In the genomic region with DNA sequence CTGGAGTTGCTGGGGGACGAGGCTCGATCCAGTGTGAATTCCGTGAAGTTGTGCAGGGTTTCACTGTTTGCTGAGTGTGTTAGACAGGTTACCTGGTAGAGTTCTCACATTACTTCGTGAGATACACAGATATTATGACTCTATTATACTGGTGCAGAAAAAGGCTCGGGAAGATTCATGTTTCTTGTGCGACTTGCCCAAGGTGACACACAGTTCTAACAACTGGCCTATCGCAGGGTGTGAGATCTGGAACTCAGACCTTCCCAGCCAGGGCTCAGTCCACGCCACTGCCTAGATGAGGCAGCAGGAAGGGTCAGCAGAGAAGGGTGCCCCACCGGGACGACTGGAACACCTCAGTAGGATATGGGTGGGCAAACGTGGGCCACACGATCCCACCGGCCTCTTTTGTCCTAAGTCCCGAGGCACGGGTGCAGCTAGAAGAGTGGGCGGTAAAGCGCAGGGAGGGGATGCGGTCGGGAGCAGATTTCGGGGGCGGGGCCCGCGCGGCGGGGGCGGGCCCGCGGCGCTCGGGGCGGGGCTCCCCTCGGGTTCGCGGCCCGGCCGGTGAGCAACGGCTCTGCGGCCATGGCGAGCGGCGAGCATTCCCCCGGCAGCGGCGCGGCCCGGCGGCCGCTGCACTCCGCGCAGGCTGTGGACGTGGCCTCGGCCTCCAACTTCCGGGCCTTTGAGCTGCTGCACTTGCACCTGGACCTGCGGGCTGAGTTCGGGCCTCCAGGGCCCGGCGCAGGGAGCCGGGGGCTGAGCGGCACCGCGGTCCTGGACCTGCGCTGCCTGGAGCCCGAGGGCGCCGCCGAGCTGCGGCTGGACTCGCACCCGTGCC, we compare ENCODE assay signal across 8 cellular contexts. TPM values are rescaled to one million over a fixed set of nuclear protein-coding genes. Genes with fewer than 3 reads are reported as not detected.
DNase-seq lines count a peak whose midpoint lies in the region; ATAC-seq and TF ChIP-seq lines count a peak whose summit lies in the region.

A gene with protein sequence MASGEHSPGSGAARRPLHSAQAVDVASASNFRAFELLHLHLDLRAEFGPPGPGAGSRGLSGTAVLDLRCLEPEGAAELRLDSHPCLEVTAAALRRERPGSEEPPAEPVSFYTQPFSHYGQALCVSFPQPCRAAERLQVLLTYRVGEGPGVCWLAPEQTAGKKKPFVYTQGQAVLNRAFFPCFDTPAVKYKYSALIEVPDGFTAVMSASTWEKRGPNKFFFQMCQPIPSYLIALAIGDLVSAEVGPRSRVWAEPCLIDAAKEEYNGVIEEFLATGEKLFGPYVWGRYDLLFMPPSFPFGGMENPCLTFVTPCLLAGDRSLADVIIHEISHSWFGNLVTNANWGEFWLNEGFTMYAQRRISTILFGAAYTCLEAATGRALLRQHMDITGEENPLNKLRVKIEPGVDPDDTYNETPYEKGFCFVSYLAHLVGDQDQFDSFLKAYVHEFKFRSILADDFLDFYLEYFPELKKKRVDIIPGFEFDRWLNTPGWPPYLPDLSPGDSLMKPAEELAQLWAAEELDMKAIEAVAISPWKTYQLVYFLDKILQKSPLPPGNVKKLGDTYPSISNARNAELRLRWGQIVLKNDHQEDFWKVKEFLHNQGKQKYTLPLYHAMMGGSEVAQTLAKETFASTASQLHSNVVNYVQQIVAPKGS (plus strand): TSS at position 567 of the 841 bp plus-strand sequence. CDS start 19 bp downstream, at position 586.

- H3K56ac ChIP-seq in IMR-90 (ENCODE audit: extremely low read depth, insufficient read depth, low read length), result peak within 1 kb of the TSS; percentile 89

- no peaks in the 10 kb centered on the region for H3K9me3 ChIP-seq in IMR-90 (ENCODE audit: control insufficient read depth, insufficient read depth, low read length)
- H3K9me3 ChIP-seq in left ventricle myocardium inferior (replicated peaks), result no peaks in the 10 kb centered on the region
- no peaks in the 10 kb centered on the region for H3K9me3 ChIP-seq in psoas muscle

- peak within 1 kb of the TSS; percentile 100 for H2AFZ ChIP-seq in IMR-90 (replicated peaks; ENCODE audit: low read length, poor library complexity)

- peak within 1 kb of the TSS; percentile 89 for H2BK5ac ChIP-seq in IMR-90 (ENCODE audit: low read depth, low read length, poor library complexity, severe bottlenecking)

- H4K20me1 ChIP-seq in IMR-90 (ENCODE audit: insufficient read depth, low read length), result no peaks in the 10 kb centered on the region; the same call in none of the 2 replicates

- intact Hi-C loops in IMR-90 (cut with micrococcal nuclease), result no loop called here
- intact Hi-C loops in left ventricle myocardium inferior (cut with micrococcal nuclease), result no loop called here
- intact Hi-C loops in psoas muscle (cut with DNase I), result no loop called here

- H4K8ac ChIP-seq in IMR-90 (ENCODE audit: low read depth in 2 of 2, low read length in 2 of 2), result peak within 1 kb of the TSS; percentile 10 to 94

- H3K9me3 Mint-ChIP-seq in T-cell, result no peaks in the 10 kb centered on the region

- H3K9ac ChIP-seq in IMR-90 (ENCODE audit: low read depth, low read length), result peak within 1 kb of the TSS; percentile 99

- peaks cover 12% of the 10 kb centered on the region; the same call in 1 of the 2 replicates for H3K9me1 ChIP-seq in IMR-90 (ENCODE audit: insufficient read depth, low read length)

- DNase-seq in EH (ENCODE audit: low read depth) (peak; percentile 78), IMR-90 (peak; percentile 56), T-cell (peak; percentile 8 to 74 (median 52)), amniotic epithelial cell (ENCODE audit: low read depth) (peak; percentile 62), left ventricle myocardium inferior (peak; percentile 84), psoas muscle (peak; percentile 80 to 84)

- peak within 1 kb of the TSS; percentile 98 for H3K4me3 ChIP-seq in IMR-90 (ENCODE audit: insufficient read depth, low read depth, low read length)
- H3K4me3 ChIP-seq in left ventricle myocardium inferior, result peak within 1 kb of the TSS; percentile 89
- peak within 1 kb of the TSS; percentile 84 for H3K4me3 ChIP-seq in psoas muscle
- H3K4me3 ChIP-seq in urinary bladder (ENCODE audit: low read depth, low read length), result peak within 1 kb of the TSS; percentile 92

- no TSS peak for BruUV-seq in IMR-90 (replicated peaks; lab: Mats Ljungman, UMichigan)

- peak within 1 kb of the TSS; percentile 54; the same call in 1 of the 3 replicates for H2BK15ac ChIP-seq in IMR-90 (ENCODE audit: low read depth, low read length)

- in situ Hi-C loops in IMR-90 (cut with MboI; ENCODE audit: low sequenced_read_pairs), result no loop called here

- no peaks in the 10 kb centered on the region for H3K27me3 ChIP-seq in IMR-90 (ENCODE audit: control insufficient read depth, insufficient read depth, low read length)
- H3K27me3 ChIP-seq in left ventricle myocardium inferior (ENCODE audit: low read depth), result no peaks in the 10 kb centered on the region
- no peaks in the 10 kb centered on the region for H3K27me3 ChIP-seq in psoas muscle (ENCODE audit: insufficient read depth in 3 of 3, low read length in 2 of 3)

- peak within 1 kb of the TSS; percentile 79 for H2BK120ac ChIP-seq in IMR-90 (ENCODE audit: low read depth, low read length)

- TF ChIP-seq RAD21 in IMR-90 (IDR thresholded peaks at IDR 0.05; ENCODE audit: low read length), result no peak

- H3K18ac ChIP-seq in IMR-90 (ENCODE audit: low read depth, low read length), result peak within 1 kb of the TSS; percentile 91; the same call in 1 of the 2 replicates

- peak within 1 kb of the TSS; percentile 98 for H3K4me2 ChIP-seq in IMR-90 (ENCODE audit: low read depth, low read length)

- peak within 1 kb of the TSS; percentile 91 to 94 for H3K27ac Mint-ChIP-seq in T-cell

- no peak within 1 kb of the TSS for H2BK20ac ChIP-seq in IMR-90 (ENCODE audit: low read depth, low read length)

- peak within 1 kb of the TSS; percentile 97 for H3K23ac ChIP-seq in IMR-90 (ENCODE audit: low read depth, low read length)

- H3K27me3 Mint-ChIP-seq in T-cell, result no peaks in the 10 kb centered on the region

- TF ChIP-seq POLR2A in IMR-90 (IDR thresholded peaks at IDR 0.05; ENCODE audit: low read depth, low read length), result peak; percentile 85

- WGBS in IMR-90 (ENCODE audit: extremely low coverage in 2 of 2, insufficient read length in 1 of 2), 2 experiments, result 0% methylated on average over 37 of the region's 69 CpGs; no CpG with 5 or more reads in 1 of the 2 experiments
- WGBS in psoas muscle, 3 donors, result 4 to 8% (median 4%) methylated on average over 43 to 69 of the region's 69 CpGs
- WGBS in urinary bladder, result 4% methylated on average over 69 of the region's 69 CpGs

- H3K14ac ChIP-seq in IMR-90 (replicated peaks; ENCODE audit: low read depth, low read length), result peak within 1 kb of the TSS; percentile 98

- peaks cover 2% of the 10 kb centered on the region for H3K4me1 ChIP-seq in IMR-90 (ENCODE audit: control insufficient read depth, insufficient read depth, low read length)
- peaks cover 47% of the 10 kb centered on the region for H3K4me1 ChIP-seq in left ventricle myocardium inferior
- H3K4me1 ChIP-seq in psoas muscle, result peaks cover 28% of the 10 kb centered on the region
- no peaks in the 10 kb centered on the region for H3K4me1 ChIP-seq in urinary bladder (ENCODE audit: insufficient read depth)

- H2AK9ac ChIP-seq in IMR-90 (replicated peaks; ENCODE audit: low read depth, low read length, poor library complexity), result peak within 1 kb of the TSS; percentile 91

- H4K5ac ChIP-seq in IMR-90 (ENCODE audit: low read depth, low read length), result peak within 1 kb of the TSS; percentile 95

- peak within 1 kb of the TSS; percentile 95 for H3K4ac ChIP-seq in IMR-90 (ENCODE audit: low read depth, low read length)

- CTCF ChIA-PET in IMR-90 (lab: Yijun Ruan, JAX) (interaction anchor here (1.5 kb wide), 1 partner anchor 86 kb away, joined by 6 read pairs; no protein-coding TSS in a partner anchor), T-cell (lab: Charles Lee) (interaction anchor here in 1 of 2 donors (1.3 to 1.5 kb wide), 2 partner anchors 18 to 86 kb away, joined by 3 to 6 read pairs; no protein-coding TSS in a partner anchor)

- H3K36me3 Mint-ChIP-seq in T-cell, result no peaks in the 10 kb centered on the region

- H3K4me3 Mint-ChIP-seq in T-cell, result peak within 1 kb of the TSS; percentile 92 to 99 (median 97)

- H3K79me1 ChIP-seq in IMR-90 (ENCODE audit: low read depth in 1 of 2, low read length in 2 of 2), result peaks cover 12 to 50% of the 10 kb centered on the region in 2 experiments; a peak in 2 of 4 replicates

- dilution Hi-C loops in IMR-90 (cut with HindIII; ENCODE audit: low sequenced_read_pairs, unreplicated experiment), result no loop called here

- peak within 1 kb of the TSS; percentile 88 for H3K27ac ChIP-seq in IMR-90 (ENCODE audit: insufficient read depth, low read length)
- H3K27ac ChIP-seq in left ventricle myocardium inferior (replicated peaks), result peak within 1 kb of the TSS; percentile 96
- peak within 1 kb of the TSS; percentile 88 for H3K27ac ChIP-seq in psoas muscle
- peak within 1 kb of the TSS; percentile 93 for H3K27ac ChIP-seq in urinary bladder (ENCODE audit: low read depth)

- no peaks in the 10 kb centered on the region for H3K36me3 ChIP-seq in IMR-90 (ENCODE audit: control insufficient read depth, insufficient read depth, low read length)
- H3K36me3 ChIP-seq in left ventricle myocardium inferior, result no peaks in the 10 kb centered on the region
- H3K36me3 ChIP-seq in psoas muscle (ENCODE audit: insufficient read depth in 1 of 2, low read depth in 1 of 2), result no peaks in the 10 kb centered on the region
- no peaks in the 10 kb centered on the region for H3K36me3 ChIP-seq in urinary bladder (ENCODE audit: insufficient read depth)

- H4K91ac ChIP-seq in IMR-90 (ENCODE audit: insufficient read depth, low read depth, low read length), result peak within 1 kb of the TSS; percentile 77

- H3K4me1 Mint-ChIP-seq in T-cell, result peaks cover 24 to 33% (median 26%) of the 10 kb centered on the region in 3 donors

- peak; percentile 77 for ATAC-seq in GM21528 (IDR thresholded peaks at IDR 0.05; ENCODE audit: low FRiP score, unreplicated experiment)
- peak; percentile 90 for ATAC-seq in IMR-90 (ENCODE audit: low read depth)
- peak; percentile 81 to 85 (median 83) for ATAC-seq in T-cell (replicated peaks in 1 of 4)
- peak; percentile 86 to 89 (median 88) for ATAC-seq in psoas muscle

- H2AK5ac ChIP-seq in IMR-90 (ENCODE audit: low read depth, low read length), result peak within 1 kb of the TSS; percentile 83

- POLR2A ChIA-PET in IMR-90 (lab: Charles Lee; ENCODE audit: unreplicated experiment), result interaction anchor here (0.6 kb wide), 1 partner anchor 116 kb away, joined by 4 read pairs; no protein-coding TSS in a partner anchor
- POLR2A ChIA-PET in T-cell (lab: Charles Lee), result interaction anchor here (0.6 to 0.7 kb wide), 2 partner anchors 23 to 27 kb away, joined by 3 to 4 read pairs; partner anchors contain the start of gene TIMM17A (in 1 of the 2)

- no peak; the same call in 1 of the 2 replicates for TF ChIP-seq CTCF in IMR-90 (conservative IDR thresholded peaks at IDR 0.05; ENCODE audit: low read depth, low read length)
- TF ChIP-seq CTCF in left ventricle myocardium inferior (IDR thresholded peaks at IDR 0.05; ENCODE audit: borderline replicate concordance), result no peak
- no peak for TF ChIP-seq CTCF in psoas muscle (IDR thresholded peaks at IDR 0.05)

RNA-seq across cellular contexts. Expression of the gene that starts here (rescaled TPM):
- total RNA-seq in IMR-90 (2012; rRNA removed) (39.7 and 49.8 TPM in 2 replicates), T-cell (10 to 100 TPM; 20.1 to 30.4 (median 23.9) TPM), left ventricle myocardium inferior (16.6 TPM), psoas muscle (10 to 100 TPM; 12.8 to 18.7 (median 14.6) TPM), urinary bladder (24.0 TPM)
- polyA plus RNA-seq in IMR-90 (2012; rRNA removed) (57.3 and 75.4 TPM in 2 replicates), psoas muscle (10 to 100 TPM in 1 of 3 donors, 1 to 10 TPM in 2; 6.2 to 16.9 (median 9.7) TPM), urinary bladder (31.6 TPM)
- 51.9 and 58.2 TPM in 2 replicates for polyA plus RNA-seq in IMR-90 (2012; cell fraction: cytosol; rRNA removed)
- polyA plus RNA-seq in IMR-90 (2012; cell fraction: nucleus; rRNA removed; ENCODE audit: low replicate concordance), result 61.4 and 80.2 TPM in 2 replicates

Comparison
In these comparisons a context has a peak if more than half of its experiments do, and no peak if none do; other contexts are left out.
1. Peak in every context shown above with its lines: DNase-seq, ATAC-seq, H3K4me3 ChIP-seq and H3K27ac ChIP-seq.